17 cellular contexts compared by ENCODE assay signal in the genomic region with DNA sequence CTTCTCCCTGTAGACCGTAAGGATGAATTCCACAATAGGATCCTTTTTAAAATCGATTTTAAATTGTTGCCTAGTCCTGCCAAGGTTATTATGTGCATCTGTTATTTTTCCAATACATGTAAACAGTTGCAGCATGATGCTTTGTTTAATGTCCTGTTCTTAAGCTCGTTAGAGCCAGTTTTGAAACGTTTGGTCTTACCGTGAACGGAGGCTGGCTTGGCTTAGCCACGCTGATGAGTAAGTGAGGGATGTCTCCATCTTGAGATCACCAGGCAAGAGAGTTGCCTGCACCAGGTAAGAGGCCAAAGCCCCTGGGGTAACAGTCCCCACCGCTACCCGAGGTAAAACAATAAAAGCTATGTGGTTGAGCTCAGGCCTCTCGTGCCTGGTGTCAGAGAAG. TPM values are rescaled to one million over a fixed set of nuclear protein-coding genes. Genes with fewer than 3 reads are reported as not detected.
DNase-seq lines count a peak whose midpoint lies in the region; ATAC-seq and TF ChIP-seq lines count a peak whose summit lies in the region.
"Had no signal": no experiment of that assay in that cellular context is flagged by ENCODE, and none has a peak within 500 bp of the region (broad histone marks: within the 10 kb centered on the region; RNA-seq: fewer than 3 reads in every experiment).

No MANE protein-coding gene starts in this region.

- no peak overlapping the region for H3K4me2 ChIP-seq in osteoblast (ENCODE audit: insufficient read depth, low read length)

- H3K27me3 ChIP-seq in adipocyte (replicated peaks; ENCODE audit: control insufficient read depth, insufficient read depth, low read length) (no peaks in the 10 kb centered on the region), esophagus muscularis mucosa (no peaks in the 10 kb centered on the region), osteoblast (ENCODE audit: insufficient read depth, low read length) (no peaks in the 10 kb centered on the region), tibial artery (no peaks in the 10 kb centered on the region)
- H3K27me3 ChIP-seq: Peyer's patch had no signal

- DNase-seq in adipocyte (ENCODE audit: low read depth): no peak
- DNase-seq in esophagus muscularis mucosa (ENCODE audit: extremely low spot score): no peak
- no peak for DNase-seq in osteoblast (ENCODE audit: insufficient read length, low spot score, missing footprints)
- DNase-seq in tibial artery: no peak
- no peak for DNase-seq in mucosa of descending colon
- DNase-seq in NCI-H2196 (lab: John Stamatoyannopoulos, UW; ENCODE audit: unreplicated experiment): no peak
- no peak for DNase-seq in head of caudate nucleus
- DNase-seq: activated CD8-positive, alpha-beta T cell treated with anti-CD3 and anti-CD28 coated beads, Interleukin-2, amount 10 ng/mL, durations not matched to agents 7 days and 5 days; activated naive CD8-positive, alpha-beta T cell treated with anti-CD3 and anti-CD28 coated beads, Interleukin-2, amount 10 ng/mL, durations not matched to agents 7 days and 5 days; central memory CD4-positive, alpha-beta T cell; COR-L47; effector memory CD8-positive, alpha-beta T cell; NCI-H1436 treated with DMSO at 0.1 percent for 48 hours; Peyer's patch; posterior cingulate gyrus had no signal

- H3K9me3 ChIP-seq in adipocyte (ENCODE audit: control insufficient read depth, low read length): no peaks in the 10 kb centered on the region
- H3K9me3 ChIP-seq in esophagus muscularis mucosa: no peaks in the 10 kb centered on the region
- no peaks in the 10 kb centered on the region for H3K9me3 ChIP-seq in osteoblast (ENCODE audit: low read depth, low read length)
- H3K9me3 ChIP-seq in tibial artery: no peaks in the 10 kb centered on the region
- H3K9me3 ChIP-seq in mucosa of descending colon: no peaks in the 10 kb centered on the region
- H3K9me3 ChIP-seq: Peyer's patch had no signal

- H3K27ac ChIP-seq in esophagus muscularis mucosa (replicated peaks in 1 of 4) (peak overlapping the region; percentile 76 to 83 (median 79)), osteoblast (ENCODE audit: low read depth, low read length) (peak overlapping the region; percentile 62), tibial artery (peak overlapping the region; percentile 68 to 69)

- H3K4me3 ChIP-seq in adipocyte (ENCODE audit: low read length) (peak overlapping the region; percentile 76), esophagus muscularis mucosa (peak overlapping the region in 3 of 4 donors; percentile 33 to 47 (median 40)), osteoblast (ENCODE audit: insufficient read depth, low read length) (no peak overlapping the region), tibial artery (peak overlapping the region in 1 of 2 donors; percentile 40), mucosa of descending colon (no peak overlapping the region)

- peaks cover 8% of the 10 kb centered on the region for H4K20me1 ChIP-seq in osteoblast (ENCODE audit: insufficient read depth, low read length)

- intact Hi-C loops in esophagus muscularis mucosa (cut with DNase I) (no loop called here), tibial artery (cut with DNase I; ENCODE audit: low total_unique reads) (loop anchor here (5.0 kb wide), 1 partner anchor 77 kb away; no protein-coding TSS in a partner anchor), mucosa of descending colon (cut with DNase I, micrococcal nuclease) (no loop called here), head of caudate nucleus (cut with DNase I) (no loop called here)

- peak overlapping the region; percentile 85 for H3K9ac ChIP-seq in adipocyte (ENCODE audit: low read length)

- ATAC-seq in mucosa of descending colon (no peak), GM21528 (IDR thresholded peaks at IDR 0.05; ENCODE audit: low FRiP score, unreplicated experiment) (no peak)
- ATAC-seq: activated CD8-positive, alpha-beta T cell treated with anti-CD3 and anti-CD28 coated beads, Interleukin-2, amount 10 ng/mL, durations not matched to agents 7 days and 5 days; effector memory CD8-positive, alpha-beta T cell; SK-N-SH treated with all-trans-retinoic acid at 6 μM for 48 hours had no signal

- TF ChIP-seq CTCF in esophagus muscularis mucosa (IDR thresholded peaks at IDR 0.05) (no peak), osteoblast (IDR thresholded peaks at IDR 0.05; ENCODE audit: extremely low read depth, low read depth, low read length) (no peak), tibial artery (IDR thresholded peaks at IDR 0.05) (no peak), mucosa of descending colon (IDR thresholded peaks at IDR 0.05) (no peak)

- H3K79me2 ChIP-seq in osteoblast (ENCODE audit: insufficient read depth, low read length): peaks cover 5% of the 10 kb centered on the region

- TF ChIP-seq EP300 in esophagus muscularis mucosa (IDR thresholded peaks at IDR 0.05): no peak

- H3K36me3 ChIP-seq in adipocyte (ENCODE audit: control insufficient read depth, insufficient read depth, low read length, severe bottlenecking) (peaks cover 81% of the 10 kb centered on the region), esophagus muscularis mucosa (peaks cover 12 to 70% (median 52%) of the 10 kb centered on the region in 4 donors), osteoblast (ENCODE audit: insufficient read depth, low read length) (peaks cover 73% of the 10 kb centered on the region), tibial artery (peaks cover 23 to 61% (median 55%) of the 10 kb centered on the region in 3 donors), mucosa of descending colon (ENCODE audit: low read depth) (peaks cover 5% of the 10 kb centered on the region)

- WGBS in esophagus muscularis mucosa: 66% methylated on average over 10 of the region's 10 CpGs

- peaks cover 27% of the 10 kb centered on the region for H3K4me1 ChIP-seq in adipocyte (ENCODE audit: control insufficient read depth, insufficient read depth, low read length)
- H3K4me1 ChIP-seq in esophagus muscularis mucosa: peaks cover 0 to 27% (median 24%) of the 10 kb centered on the region in 4 donors
- peaks cover 10% of the 10 kb centered on the region for H3K4me1 ChIP-seq in osteoblast (ENCODE audit: insufficient read depth, low read length)
- peaks cover 0 to 25% (median 18%) of the 10 kb centered on the region in 4 donors for H3K4me1 ChIP-seq in tibial artery
- no peaks in the 10 kb centered on the region for H3K4me1 ChIP-seq in mucosa of descending colon (ENCODE audit: low read depth)
- H3K4me1 ChIP-seq: Peyer's patch had no signal

- H2AFZ ChIP-seq in osteoblast (ENCODE audit: low read length): no peak overlapping the region

- TF ChIP-seq POLR2A in esophagus muscularis mucosa (IDR thresholded peaks at IDR 0.05; ENCODE audit: low read depth): no peak

RNA-seq across cellular contexts. Expression of a gene that starts 17.3 kb away (rescaled TPM):
- total RNA-seq in esophagus muscularis mucosa: 10 to 100 TPM in 1 of 4 donors, 1 to 10 TPM in 3; 5.0 to 21.1 (median 8.1) TPM
- total RNA-seq in osteoblast: 14.8 and 18.3 TPM in 2 replicates
- 10 to 100 TPM; 36.2 to 64.5 (median 56.8) TPM for total RNA-seq in mucosa of descending colon

RNA-seq across cellular contexts. Expression of a gene that starts 30.6 kb away (rescaled TPM):
- total RNA-seq in esophagus muscularis mucosa (10 to 100 TPM in 3 of 4 donors, 1 to 10 TPM in 1; 9.1 to 18.9 (median 16.3) TPM), osteoblast (16.5 and 18.5 TPM in 2 replicates), mucosa of descending colon (10 to 100 TPM; 15.9 to 16.3 (median 16.3) TPM)

RNA-seq across cellular contexts. Expression of a gene that starts 39.9 kb away (rescaled TPM):
- total RNA-seq in esophagus muscularis mucosa (10 to 100 TPM; 22.4 to 40.9 (median 31.8) TPM), osteoblast (88.4 and 89.4 TPM in 2 replicates), mucosa of descending colon (100 to 1,000 TPM; 113 to 179 (median 161) TPM)

Comparison
In these comparisons a context has a peak if more than half of its experiments do, and no peak if none do; other contexts are left out.
1. H3K4me3 ChIP-seq: peak in adipocyte (single experiment) and esophagus muscularis mucosa (3 of 4); none in osteoblast (single experiment) and mucosa of descending colon (single experiment).
2. Peak in every context shown above with its lines, with median percentiles within 50 percentile points of each other: H3K27ac ChIP-seq.